Comparison of ENCODE assay signal across 8 cellular contexts in the genomic region with DNA sequence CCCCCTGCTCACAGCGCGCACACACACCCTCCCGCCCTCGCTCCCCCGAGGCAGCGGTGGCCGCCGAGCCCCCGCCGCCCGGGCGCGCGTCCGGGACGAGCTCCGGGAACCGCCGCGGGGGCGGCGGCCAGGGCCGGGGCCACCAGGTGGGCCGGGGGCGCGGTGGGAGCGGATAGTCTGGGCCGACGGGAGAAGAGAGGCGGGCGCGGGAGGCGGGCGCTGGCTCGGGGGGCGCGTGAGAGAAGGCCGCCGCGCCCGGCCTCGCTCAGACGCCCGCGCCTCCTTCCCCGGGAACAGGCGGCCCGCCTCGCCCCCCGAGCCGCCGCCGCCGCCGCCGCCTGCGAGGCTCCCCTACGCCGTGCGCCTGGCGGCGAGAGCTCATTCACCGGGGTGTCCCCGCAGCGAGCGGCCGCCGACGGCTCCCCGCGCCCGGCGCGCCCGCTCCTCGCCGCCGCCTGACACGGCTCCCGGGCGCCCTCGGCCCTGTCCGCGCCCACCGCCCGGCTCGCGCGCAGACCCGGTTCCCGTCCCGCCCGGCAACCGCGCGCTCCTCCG. TPM values are rescaled to one million over a fixed set of nuclear protein-coding genes. Genes with fewer than 3 reads are reported as not detected.
DNase-seq lines count a peak whose midpoint lies in the region; ATAC-seq and TF ChIP-seq lines count a peak whose summit lies in the region.

TSS of gene GNAQ (minus strand) at position 541 of the 555 bp plus-strand sequence. CDS start 576 bp downstream, outside the sequence.

- H3K4me2 ChIP-seq in BLaER1, result peak within 1 kb of the TSS; percentile 91

- H3K27me3 ChIP-seq in BLaER1 (peaks cover 36% of the 10 kb centered on the region), HL-60 (ENCODE audit: insufficient read depth, poor library complexity, severe bottlenecking) (no peaks in the 10 kb centered on the region), neuron (ENCODE audit: insufficient read depth, low read length) (no peaks in the 10 kb centered on the region)

- H3K36me3 ChIP-seq in BLaER1 (no peaks in the 10 kb centered on the region), neuron (ENCODE audit: insufficient read depth, low read length) (no peaks in the 10 kb centered on the region)

- peak within 1 kb of the TSS; percentile 93 for H2AFZ ChIP-seq in neuron (ENCODE audit: low read depth, low read length)

- no peak for ATAC-seq in HG03095 (IDR thresholded peaks at IDR 0.05; ENCODE audit: unreplicated experiment)

- peaks cover 30% of the 10 kb centered on the region for H3K4me1 ChIP-seq in BLaER1
- H3K4me1 ChIP-seq in neuron (ENCODE audit: insufficient read depth, low read length), result peaks cover 27% of the 10 kb centered on the region

- DNase-seq in HL-60 (ENCODE audit: low read depth in 1 of 2, low spot score in 1 of 2) (no peak), activated gamma-delta T cell treated with Interleukin-2 at 50 U/mL for 16 hours (peak; percentile 38), glomerular endothelial cell (ENCODE audit: extremely low read depth, low read depth, low spot score) (no peak), GDM1 (lab: John Stamatoyannopoulos, UW) (no peak), NCI-H526 treated with DMSO at 0.1 percent for 48 hours (lab: John Stamatoyannopoulos, UW) (no peak)

- peaks cover 40% of the 10 kb centered on the region for H4K20me1 ChIP-seq in BLaER1

- peak within 1 kb of the TSS; percentile 83 for H3K9ac ChIP-seq in BLaER1

- TF ChIP-seq CTCF in HL-60 (IDR thresholded peaks at IDR 0.05; ENCODE audit: insufficient read depth, low read length), result no peak

- no peaks in the 10 kb centered on the region for H3K9me3 ChIP-seq in BLaER1
- H3K9me3 ChIP-seq in neuron (ENCODE audit: low read length), result no peaks in the 10 kb centered on the region

- H3K4me3 ChIP-seq in BLaER1 (peak within 1 kb of the TSS; percentile 85), HL-60 (replicated peaks; ENCODE audit: insufficient read depth, low read length) (peak within 1 kb of the TSS; percentile 90), neuron (ENCODE audit: low read length) (peak within 1 kb of the TSS; percentile 72)

- H3K27ac ChIP-seq in BLaER1 (peak within 1 kb of the TSS; percentile 86), HL-60 (replicated peaks) (peak within 1 kb of the TSS; percentile 90)

RNA-seq across cellular contexts. Expression of gene GNAQ, which starts in this region (rescaled TPM):
- total RNA-seq in glomerular endothelial cell, result 36.1 and 55.2 TPM in 2 replicates
